Comparison of ENCODE assay signal across 18 cellular contexts in the genomic region with DNA sequence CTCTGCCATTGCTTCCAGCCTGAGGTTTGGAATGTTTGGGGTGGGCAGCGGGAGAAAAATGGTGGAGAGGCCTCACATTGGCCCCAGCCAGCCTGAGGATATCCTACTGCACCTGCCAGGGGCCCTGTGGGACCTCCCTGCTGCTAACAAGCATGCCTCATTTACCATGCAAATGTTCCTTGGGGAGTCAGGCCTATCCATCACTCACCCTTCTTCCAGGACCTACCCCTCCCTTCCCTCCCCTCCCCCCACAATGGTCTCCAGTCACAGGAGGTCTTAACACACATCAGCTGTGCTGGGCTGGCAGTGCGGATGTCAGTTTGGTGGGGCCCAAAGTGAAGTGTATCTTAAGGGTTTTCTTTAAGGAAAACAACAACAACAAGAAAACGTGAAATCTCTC.
DNase-seq lines count a peak whose midpoint lies in the region; ATAC-seq and TF ChIP-seq lines count a peak whose summit lies in the region.
"Had no signal": no experiment of that assay in that cellular context is flagged by ENCODE, and none has a peak within 500 bp of the region (broad histone marks: within the 10 kb centered on the region; RNA-seq: fewer than 3 reads in every experiment).

No MANE protein-coding gene starts in this region.

- no peak overlapping the region for H2AFZ ChIP-seq in GM23338

- TF ChIP-seq POLR2A in spleen (IDR thresholded peaks at IDR 0.05): no peak

- H3K4me1 ChIP-seq in GM23338 (ENCODE audit: insufficient read depth): peaks cover 17% of the 10 kb centered on the region; the same call in 1 of the 2 replicates
- no peaks in the 10 kb centered on the region for H3K4me1 ChIP-seq in RWPE2 (ENCODE audit: insufficient read depth, poor library complexity, severe bottlenecking)
- H3K4me1 ChIP-seq in spleen: no peaks in the 10 kb centered on the region
- H3K4me1 ChIP-seq: Caco-2, Peyer's patch had no signal

- H3K9me3 Mint-ChIP-seq in GM23338: peaks cover 88% of the 10 kb centered on the region
- H3K9me3 Mint-ChIP-seq: HFFc6 had no signal

- H3K4me2 ChIP-seq in GM23338: no peak overlapping the region

- no peaks in the 10 kb centered on the region for H3K79me2 ChIP-seq in GM23338 (replicated peaks; ENCODE audit: insufficient read depth)

- no peaks in the 10 kb centered on the region for H4K20me1 ChIP-seq in GM23338 (replicated peaks; ENCODE audit: insufficient read depth)

- H3K27me3 ChIP-seq in GM23338 (ENCODE audit: insufficient read depth) (no peaks in the 10 kb centered on the region), RWPE2 (ENCODE audit: insufficient read depth, poor library complexity, severe bottlenecking) (no peaks in the 10 kb centered on the region), spleen (replicated peaks in 1 of 7) (no peaks in the 10 kb centered on the region)
- H3K27me3 ChIP-seq: Peyer's patch had no signal

- H3K9me3 ChIP-seq in RWPE2 (ENCODE audit: severe bottlenecking): peaks cover 15% of the 10 kb centered on the region
- peaks cover 0 to 23% (median 0%) of the 10 kb centered on the region in 8 donors for H3K9me3 ChIP-seq in spleen
- H3K9me3 ChIP-seq: Caco-2, Peyer's patch had no signal

- intact Hi-C loops in spleen (cut with DNase I; ENCODE audit: low total_unique reads): no loop called here

- peaks cover 3% of the 10 kb centered on the region; the same call in 1 of the 3 replicates for H3K4me1 Mint-ChIP-seq in GM23338

- 15 to 48% (median 27%) methylated on average over 3 of the region's 3 CpGs for WGBS in spleen, 5 donors

- no peak overlapping the region for H3K27ac Mint-ChIP-seq in GM23338
- H3K27ac Mint-ChIP-seq: HFFc6 had no signal

- peaks cover 33% of the 10 kb centered on the region for H3K36me3 Mint-ChIP-seq in GM23338 (ENCODE audit: low read depth)

- TF ChIP-seq CTCF in GM23338 (conservative IDR thresholded peaks at IDR 0.05; ENCODE audit: low read depth in 2 of 2) (no peak), RWPE2 (IDR thresholded peaks at IDR 0.05; ENCODE audit: poor library complexity, severe bottlenecking) (no peak), spleen (IDR thresholded peaks at IDR 0.05 in 8 of 11, conservative IDR thresholded peaks at IDR 0.05 in 3 of 11) (no peak)

- H3K4me3 ChIP-seq in GM23338 (no peak overlapping the region), RWPE2 (ENCODE audit: severe bottlenecking) (no peak overlapping the region), spleen (no peak overlapping the region)
- H3K4me3 ChIP-seq: Peyer's patch had no signal

- no peaks in the 10 kb centered on the region for H3K9me2 ChIP-seq in GM23338 (ENCODE audit: insufficient read depth)

- no peaks in the 10 kb centered on the region for H3K27me3 Mint-ChIP-seq in GM23338 (ENCODE audit: insufficient read depth, low read depth, poor library complexity)

- H3K36me3 ChIP-seq in GM23338 (ENCODE audit: insufficient read depth): no peaks in the 10 kb centered on the region
- no peaks in the 10 kb centered on the region for H3K36me3 ChIP-seq in RWPE2 (ENCODE audit: low read depth)
- no peaks in the 10 kb centered on the region for H3K36me3 ChIP-seq in spleen
- H3K36me3 ChIP-seq: Peyer's patch had no signal

- H3K4me3 Mint-ChIP-seq in GM23338: no peak overlapping the region
- H3K4me3 Mint-ChIP-seq: HFFc6 had no signal

- H3F3A ChIP-seq in GM23338 (replicated peaks; ENCODE audit: low read depth): no peaks in the 10 kb centered on the region

- DNase-seq in GM23338 (ENCODE audit: low spot score): peak; percentile 47
- peak; percentile 38 for DNase-seq in RWPE2 (ENCODE audit: low spot score)
- DNase-seq in iPS-NIHi11 (ENCODE audit: low spot score): peak; percentile 64
- peak; percentile 6 for DNase-seq in spleen
- DNase-seq in NCI-H1694 treated with DMSO at 0.1 percent for 48 hours (lab: John Stamatoyannopoulos, UW): no peak
- DNase-seq in NCI-H82 treated with DMSO at 0.1 percent for 48 hours (lab: John Stamatoyannopoulos, UW; ENCODE audit: unreplicated experiment): no peak
- DNase-seq: Caco-2, DMS153, EL, HFFc6, KBM-7, NCI-H1436 treated with DMSO at 0.1 percent for 48 hours, NCI-H2081, NCI-H510A treated with DMSO at 0.1 percent for 48 hours, Peyer's patch, SHP77 treated with DMSO at 0.1 percent for 48 hours had no signal

- H3K27ac ChIP-seq in GM23338 (ENCODE audit: low read depth) (no peak overlapping the region), RWPE2 (ENCODE audit: poor library complexity, severe bottlenecking) (no peak overlapping the region), spleen (no peak overlapping the region)
- H3K27ac ChIP-seq: Peyer's patch had no signal

- ATAC-seq in GM23338 (peak; percentile 74), RWPE2 (ENCODE audit: low read depth) (no peak), GM19395 (IDR thresholded peaks at IDR 0.05; ENCODE audit: unreplicated experiment) (no peak)
- ATAC-seq: SK-N-SH treated with all-trans-retinoic acid at 6 μM for 48 hours had no signal

TF ChIP-seq in GM23338, 12 proteins besides CTCF, POLR2A, EP300 and RAD21 (continues in another document):
- TF ChIP-seq ZNF331 (CRISPR knock-in tag; IDR thresholded peaks at IDR 0.05; ENCODE audit: low read depth) (no peak), POLR2AphosphoS5 (IDR thresholded peaks at IDR 0.05; ENCODE audit: low read depth) (no peak), NANOG (IDR thresholded peaks at IDR 0.05; ENCODE audit: borderline replicate concordance) (no peak)
- TF ChIP-seq, protein P1, sequence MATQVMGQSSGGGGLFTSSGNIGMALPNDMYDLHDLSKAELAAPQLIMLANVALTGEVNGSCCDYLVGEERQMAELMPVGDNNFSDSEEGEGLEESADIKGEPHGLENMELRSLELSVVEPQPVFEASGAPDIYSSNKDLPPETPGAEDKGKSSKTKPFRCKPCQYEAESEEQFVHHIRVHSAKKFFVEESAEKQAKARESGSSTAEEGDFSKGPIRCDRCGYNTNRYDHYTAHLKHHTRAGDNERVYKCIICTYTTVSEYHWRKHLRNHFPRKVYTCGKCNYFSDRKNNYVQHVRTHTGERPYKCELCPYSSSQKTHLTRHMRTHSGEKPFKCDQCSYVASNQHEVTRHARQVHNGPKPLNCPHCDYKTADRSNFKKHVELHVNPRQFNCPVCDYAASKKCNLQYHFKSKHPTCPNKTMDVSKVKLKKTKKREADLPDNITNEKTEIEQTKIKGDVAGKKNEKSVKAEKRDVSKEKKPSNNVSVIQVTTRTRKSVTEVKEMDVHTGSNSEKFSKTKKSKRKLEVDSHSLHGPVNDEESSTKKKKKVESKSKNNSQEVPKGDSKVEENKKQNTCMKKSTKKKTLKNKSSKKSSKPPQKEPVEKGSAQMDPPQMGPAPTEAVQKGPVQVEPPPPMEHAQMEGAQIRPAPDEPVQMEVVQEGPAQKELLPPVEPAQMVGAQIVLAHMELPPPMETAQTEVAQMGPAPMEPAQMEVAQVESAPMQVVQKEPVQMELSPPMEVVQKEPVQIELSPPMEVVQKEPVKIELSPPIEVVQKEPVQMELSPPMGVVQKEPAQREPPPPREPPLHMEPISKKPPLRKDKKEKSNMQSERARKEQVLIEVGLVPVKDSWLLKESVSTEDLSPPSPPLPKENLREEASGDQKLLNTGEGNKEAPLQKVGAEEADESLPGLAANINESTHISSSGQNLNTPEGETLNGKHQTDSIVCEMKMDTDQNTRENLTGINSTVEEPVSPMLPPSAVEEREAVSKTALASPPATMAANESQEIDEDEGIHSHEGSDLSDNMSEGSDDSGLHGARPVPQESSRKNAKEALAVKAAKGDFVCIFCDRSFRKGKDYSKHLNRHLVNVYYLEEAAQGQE (IDR thresholded peaks at IDR 0.05; ENCODE audit: unreplicated experiment): no peak

Comparison
In these comparisons a context has a peak if more than half of its experiments do, and no peak if none do; other contexts are left out.
1. DNase-seq: peak in GM23338 (single experiment), RWPE2 (single experiment), iPS-NIHi11 (single experiment) and spleen (single experiment); none in NCI-H1694 treated with DMSO at 0.1 percent for 48 hours (single experiment) and NCI-H82 treated with DMSO at 0.1 percent for 48 hours (single experiment).